Comparison of ENCODE assay signal across 1 cellular context in the genomic region with DNA sequence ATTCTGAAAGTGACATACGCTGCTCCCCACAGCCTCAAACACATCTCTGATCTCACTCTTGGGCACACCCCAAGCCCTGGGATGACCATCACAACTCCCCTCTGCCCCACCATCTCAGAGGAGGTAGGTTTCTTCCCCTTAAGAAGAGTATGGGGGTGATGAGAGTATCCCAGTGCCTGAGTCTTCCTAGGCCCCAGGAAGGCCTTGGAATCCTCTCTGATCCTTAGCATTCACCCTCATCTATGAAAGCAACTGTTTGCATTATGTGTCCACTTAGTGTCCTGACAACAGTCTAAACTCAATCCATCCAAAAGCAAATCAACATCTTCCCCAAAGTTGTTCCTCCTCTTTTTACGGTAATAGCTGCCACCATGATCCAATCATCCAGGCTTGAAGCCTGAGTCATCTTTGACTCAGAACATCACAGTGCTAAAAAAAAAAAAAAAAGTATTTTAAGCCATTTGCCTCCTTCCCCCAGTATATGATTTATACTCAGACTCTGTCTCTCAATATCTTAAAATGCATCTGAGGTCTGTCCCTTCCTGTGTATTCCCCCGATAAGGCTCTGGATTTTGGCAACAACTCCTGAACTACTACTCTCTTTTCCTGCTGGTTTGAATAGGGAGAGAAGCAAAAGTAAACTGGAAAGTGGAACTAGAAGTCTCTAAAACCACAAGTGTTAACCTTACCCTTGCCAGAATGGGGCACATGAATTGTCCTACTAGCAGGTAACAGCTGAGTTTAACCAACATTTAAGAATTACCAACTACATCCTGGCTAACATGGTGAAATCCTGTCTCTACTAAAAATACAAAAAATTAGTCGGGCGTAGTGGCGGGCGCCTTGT.
TF ChIP-seq lines count a peak whose summit lies in the region.

No MANE protein-coding gene starts in this region.

TF ChIP-seq in SK-N-SH, 30 proteins besides CTCF, POLR2A, EP300 and RAD21 (continued from another document):
- TF ChIP-seq RXRA (IDR thresholded peaks at IDR 0.05; ENCODE audit: borderline replicate concordance, low read depth), result peak; percentile 97
- TF ChIP-seq, protein P1, sequence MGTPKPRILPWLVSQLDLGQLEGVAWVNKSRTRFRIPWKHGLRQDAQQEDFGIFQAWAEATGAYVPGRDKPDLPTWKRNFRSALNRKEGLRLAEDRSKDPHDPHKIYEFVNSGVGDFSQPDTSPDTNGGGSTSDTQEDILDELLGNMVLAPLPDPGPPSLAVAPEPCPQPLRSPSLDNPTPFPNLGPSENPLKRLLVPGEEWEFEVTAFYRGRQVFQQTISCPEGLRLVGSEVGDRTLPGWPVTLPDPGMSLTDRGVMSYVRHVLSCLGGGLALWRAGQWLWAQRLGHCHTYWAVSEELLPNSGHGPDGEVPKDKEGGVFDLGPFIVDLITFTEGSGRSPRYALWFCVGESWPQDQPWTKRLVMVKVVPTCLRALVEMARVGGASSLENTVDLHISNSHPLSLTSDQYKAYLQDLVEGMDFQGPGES (IDR thresholded peaks at IDR 0.05; ENCODE audit: low read depth, low read length), result no peak
- TF ChIP-seq RCOR1 (IDR thresholded peaks at IDR 0.05; ENCODE audit: low read length), result 0 out of 2 replicates have a peak, but pooled peaks have one; percentile 39
- TF ChIP-seq MXI1 (IDR thresholded peaks at IDR 0.05; ENCODE audit: low read depth, low read length), result 0 out of 2 replicates have a peak, but pooled peaks have one; percentile 27
- no peak for TF ChIP-seq GABPA (IDR thresholded peaks at IDR 0.05; ENCODE audit: low read depth)
- TF ChIP-seq, protein P2, sequence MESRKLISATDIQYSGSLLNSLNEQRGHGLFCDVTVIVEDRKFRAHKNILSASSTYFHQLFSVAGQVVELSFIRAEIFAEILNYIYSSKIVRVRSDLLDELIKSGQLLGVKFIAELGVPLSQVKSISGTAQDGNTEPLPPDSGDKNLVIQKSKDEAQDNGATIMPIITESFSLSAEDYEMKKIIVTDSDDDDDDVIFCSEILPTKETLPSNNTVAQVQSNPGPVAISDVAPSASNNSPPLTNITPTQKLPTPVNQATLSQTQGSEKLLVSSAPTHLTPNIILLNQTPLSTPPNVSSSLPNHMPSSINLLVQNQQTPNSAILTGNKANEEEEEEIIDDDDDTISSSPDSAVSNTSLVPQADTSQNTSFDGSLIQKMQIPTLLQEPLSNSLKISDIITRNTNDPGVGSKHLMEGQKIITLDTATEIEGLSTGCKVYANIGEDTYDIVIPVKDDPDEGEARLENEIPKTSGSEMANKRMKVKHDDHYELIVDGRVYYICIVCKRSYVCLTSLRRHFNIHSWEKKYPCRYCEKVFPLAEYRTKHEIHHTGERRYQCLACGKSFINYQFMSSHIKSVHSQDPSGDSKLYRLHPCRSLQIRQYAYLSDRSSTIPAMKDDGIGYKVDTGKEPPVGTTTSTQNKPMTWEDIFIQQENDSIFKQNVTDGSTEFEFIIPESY (IDR thresholded peaks at IDR 0.05; ENCODE audit: borderline replicate concordance, low read depth), result peak; percentile 67; the same call in 1 of the 2 replicates
- 0 out of 2 replicates have a peak, but pooled peaks have one; percentile 10 for TF ChIP-seq RFX5 (IDR thresholded peaks at IDR 0.05; ENCODE audit: low read length)
- TF ChIP-seq GATA2 (CRISPR knock-in tag; IDR thresholded peaks at IDR 0.05), result peak; percentile 66; the same call in 1 of the 2 replicates
- TF ChIP-seq, protein P3, sequence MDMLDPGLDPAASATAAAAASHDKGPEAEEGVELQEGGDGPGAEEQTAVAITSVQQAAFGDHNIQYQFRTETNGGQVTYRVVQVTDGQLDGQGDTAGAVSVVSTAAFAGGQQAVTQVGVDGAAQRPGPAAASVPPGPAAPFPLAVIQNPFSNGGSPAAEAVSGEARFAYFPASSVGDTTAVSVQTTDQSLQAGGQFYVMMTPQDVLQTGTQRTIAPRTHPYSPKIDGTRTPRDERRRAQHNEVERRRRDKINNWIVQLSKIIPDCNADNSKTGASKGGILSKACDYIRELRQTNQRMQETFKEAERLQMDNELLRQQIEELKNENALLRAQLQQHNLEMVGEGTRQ (IDR thresholded peaks at IDR 0.05; ENCODE audit: borderline replicate concordance, low read depth, low read length), result no peak
- TF ChIP-seq EZH2phosphoT487 (IDR thresholded peaks at IDR 0.05; ENCODE audit: borderline replicate concordance, low read depth), result no peak
- peak; percentile 60 for TF ChIP-seq ELF1 (IDR thresholded peaks at IDR 0.05)
- peak; percentile 39; the same call in 1 of the 2 replicates for TF ChIP-seq YY1 (IDR thresholded peaks at IDR 0.05; ENCODE audit: low read depth)
- peak; percentile 97 for TF ChIP-seq TCF12 (IDR thresholded peaks at IDR 0.05)
- peak; percentile 98 for TF ChIP-seq JUND (IDR thresholded peaks at IDR 0.05)
- TF ChIP-seq FOSL2 (IDR thresholded peaks at IDR 0.05; ENCODE audit: borderline replicate concordance, low read depth), result peak; percentile 98
- TF ChIP-seq SMC3 (IDR thresholded peaks at IDR 0.05; ENCODE audit: low read depth, low read length), result no peak
- TF ChIP-seq, protein P4, sequence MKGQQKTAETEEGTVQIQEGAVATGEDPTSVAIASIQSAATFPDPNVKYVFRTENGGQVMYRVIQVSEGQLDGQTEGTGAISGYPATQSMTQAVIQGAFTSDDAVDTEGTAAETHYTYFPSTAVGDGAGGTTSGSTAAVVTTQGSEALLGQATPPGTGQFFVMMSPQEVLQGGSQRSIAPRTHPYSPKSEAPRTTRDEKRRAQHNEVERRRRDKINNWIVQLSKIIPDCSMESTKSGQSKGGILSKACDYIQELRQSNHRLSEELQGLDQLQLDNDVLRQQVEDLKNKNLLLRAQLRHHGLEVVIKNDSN (IDR thresholded peaks at IDR 0.05; ENCODE audit: borderline replicate concordance, low read depth), result no peak; the same call in 1 of the 2 replicates
- TF ChIP-seq MEF2A (IDR thresholded peaks at IDR 0.05; ENCODE audit: borderline replicate concordance, low read depth), result peak; percentile 94
- peak; percentile 91 for TF ChIP-seq FOXM1 (IDR thresholded peaks at IDR 0.05; ENCODE audit: low read depth)
- TF ChIP-seq FOXJ3 (CRISPR knock-in tag; IDR thresholded peaks at IDR 0.05), result no peak
- TF ChIP-seq TEAD4 (IDR thresholded peaks at IDR 0.05; ENCODE audit: borderline replicate concordance, insufficient read depth), result peak; percentile 93
- TF ChIP-seq, protein P5, sequence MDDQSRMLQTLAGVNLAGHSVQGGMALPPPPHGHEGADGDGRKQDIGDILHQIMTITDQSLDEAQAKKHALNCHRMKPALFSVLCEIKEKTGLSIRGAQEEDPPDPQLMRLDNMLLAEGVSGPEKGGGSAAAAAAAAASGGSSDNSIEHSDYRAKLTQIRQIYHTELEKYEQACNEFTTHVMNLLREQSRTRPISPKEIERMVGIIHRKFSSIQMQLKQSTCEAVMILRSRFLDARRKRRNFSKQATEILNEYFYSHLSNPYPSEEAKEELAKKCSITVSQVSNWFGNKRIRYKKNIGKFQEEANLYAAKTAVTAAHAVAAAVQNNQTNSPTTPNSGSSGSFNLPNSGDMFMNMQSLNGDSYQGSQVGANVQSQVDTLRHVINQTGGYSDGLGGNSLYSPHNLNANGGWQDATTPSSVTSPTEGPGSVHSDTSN (IDR thresholded peaks at IDR 0.05), result peak; percentile 95
